ENCODE assay signal across 8 cellular contexts in genomic region chr13:96637039-96637438, GRCh38.
"Had no signal": no experiment of that assay in that cellular context is flagged by ENCODE, and none has a peak within 500 bp of the region (broad histone marks: within the 10 kb centered on the region; RNA-seq: fewer than 3 reads in every experiment).

No MANE protein-coding gene starts in this region.

- H3K9me3 ChIP-seq: HAP-1 had no signal

- DNase-seq: GM23248, GOT3, H7, HFFc6, KBM-7 had no signal

- H3K27ac ChIP-seq: GM23248 had no signal

- H3K4me1 ChIP-seq: HAP-1 had no signal

- FAIRE-seq: HTR-8/SVneo had no signal

- H3K4me3 ChIP-seq: GM23248, HAP-1 had no signal

- ATAC-seq: HCT116 had no signal

- H3K36me3 ChIP-seq: HAP-1 had no signal
